17 cellular contexts compared by ENCODE assay signal in the genomic region with DNA sequence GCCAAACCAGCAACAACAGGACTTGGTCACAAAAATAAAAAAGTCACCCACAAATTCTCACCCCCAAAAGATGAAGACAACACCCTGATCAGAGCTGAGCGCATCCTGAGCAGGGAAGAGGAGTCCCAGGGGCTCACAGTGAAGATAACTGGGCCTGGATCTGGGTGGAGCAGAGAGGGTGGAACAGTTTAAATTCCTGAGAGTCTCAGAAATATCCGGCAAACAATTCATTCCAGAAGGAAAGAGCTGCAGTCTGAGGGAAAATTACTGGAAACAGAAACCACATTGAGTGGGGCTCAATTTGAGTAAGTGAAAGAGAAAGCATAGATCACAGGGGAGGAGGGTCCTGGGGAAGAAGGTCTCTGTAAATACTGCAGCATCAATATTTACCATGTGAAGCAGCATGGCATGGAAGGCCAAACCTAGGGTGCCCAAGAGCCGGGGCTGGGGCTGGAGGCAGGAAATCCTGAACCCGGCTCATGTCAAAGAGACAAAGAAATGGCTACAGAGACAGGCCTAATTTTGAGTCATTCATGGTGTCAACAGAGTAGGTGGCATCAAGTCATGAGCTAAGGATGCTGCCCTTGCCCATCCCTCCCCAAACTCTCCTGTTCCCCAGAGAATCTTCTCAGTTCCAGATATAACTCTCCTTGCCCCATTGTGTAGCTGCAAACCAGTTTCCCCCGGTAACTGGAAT.
A peak's percentile ranks its signal among the peaks of the same experiment; 100 is the strongest.
DNase-seq lines count a peak whose midpoint lies in the region; ATAC-seq and TF ChIP-seq lines count a peak whose summit lies in the region.
"Had no signal": no experiment of that assay in that cellular context is flagged by ENCODE, and none has a peak within 500 bp of the region (broad histone marks: within the 10 kb centered on the region; RNA-seq: fewer than 3 reads in every experiment).

No MANE protein-coding gene starts in this region.

- peaks cover 4% of the 10 kb centered on the region in 2 donors for H3K9me3 ChIP-seq in stomach smooth muscle (ENCODE audit: control insufficient read depth in 2 of 2, low read length in 2 of 2)
- no peaks in the 10 kb centered on the region for H3K9me3 ChIP-seq in Peyer's patch
- H3K9me3 ChIP-seq: HAP-1, psoas muscle had no signal

- TF ChIP-seq POLR2A in Peyer's patch (IDR thresholded peaks at IDR 0.05), result no peak

- H3K27ac ChIP-seq in stomach smooth muscle (ENCODE audit: low read length) (peak overlapping the region; percentile 6), Peyer's patch (no peak overlapping the region), caudate nucleus (ENCODE audit: low read depth, low read length) (no peak overlapping the region)
- H3K27ac ChIP-seq: brain microvascular endothelial cell, psoas muscle had no signal

- TF ChIP-seq CTCF in cardiac fibroblast (IDR thresholded peaks at IDR 0.05; ENCODE audit: low read depth, low read length) (no peak), Peyer's patch (IDR thresholded peaks at IDR 0.05) (no peak)

- no peak overlapping the region for H3K4me3 ChIP-seq in cardiac fibroblast (replicated peaks in 1 of 2; ENCODE audit: low read depth in 2 of 2, low read length in 2 of 2)
- H3K4me3 ChIP-seq in stomach smooth muscle (ENCODE audit: low read length in 2 of 2), result no peak overlapping the region
- H3K4me3 ChIP-seq in Peyer's patch, result no peak overlapping the region
- H3K4me3 ChIP-seq: HAP-1, psoas muscle, stomach had no signal

- DNase-seq in GM04503 (ENCODE audit: low read depth), result peak; percentile 42
- DNase-seq in cardiac fibroblast (ENCODE audit: low read depth in 2 of 2), result peak; percentile 20 to 58
- peak; percentile 51 for DNase-seq in hepatic stellate cell (ENCODE audit: low spot score)
- no peak for DNase-seq in Peyer's patch
- no peak for DNase-seq in caudate nucleus (lab: John Stamatoyannopoulos, UW)
- DNase-seq: activated CD4-positive, alpha-beta T cell treated with anti-CD3 and anti-CD28 coated beads, Interleukin-2, amount 10 ng/mL, durations not matched to agents 24 days and 14 days; activated naive CD4-positive, alpha-beta T cell treated with anti-CD3 and anti-CD28 coated beads for 36 hours; brain microvascular endothelial cell; Calu3; naive thymus-derived CD4-positive, alpha-beta T cell; NCI-H446; psoas muscle; stomach had no signal

- H3K36me3 ChIP-seq in stomach smooth muscle (ENCODE audit: control insufficient read depth in 2 of 2, insufficient read depth in 2 of 2, low read length in 2 of 2) (no peaks in the 10 kb centered on the region), Peyer's patch (no peaks in the 10 kb centered on the region)
- H3K36me3 ChIP-seq: brain microvascular endothelial cell, HAP-1, stomach had no signal

- H3K27me3 ChIP-seq in stomach smooth muscle (ENCODE audit: control insufficient read depth in 1 of 2, insufficient read depth in 2 of 2, low read length in 2 of 2), result no peaks in the 10 kb centered on the region
- no peaks in the 10 kb centered on the region for H3K27me3 ChIP-seq in Peyer's patch
- H3K27me3 ChIP-seq: stomach had no signal

- H3K9ac ChIP-seq in stomach smooth muscle (ENCODE audit: low read length in 2 of 2), result no peak overlapping the region

- no peaks in the 10 kb centered on the region for H3K4me1 ChIP-seq in stomach smooth muscle (ENCODE audit: control insufficient read depth, insufficient read depth, low read length)
- no peaks in the 10 kb centered on the region for H3K4me1 ChIP-seq in Peyer's patch
- H3K4me1 ChIP-seq: HAP-1, psoas muscle had no signal

- ATAC-seq in HG03175 (IDR thresholded peaks at IDR 0.05; ENCODE audit: unreplicated experiment) (no peak), GM19452 (IDR thresholded peaks at IDR 0.05; ENCODE audit: unreplicated experiment) (no peak)
- ATAC-seq: naive thymus-derived CD4-positive, alpha-beta T cell; psoas muscle had no signal

Comparison
In these comparisons a context has a peak if more than half of its experiments do, and no peak if none do; other contexts are left out.
1. DNase-seq: peak in GM04503 (single experiment), cardiac fibroblast (2 of 2) and hepatic stellate cell (single experiment); none in Peyer's patch (0 of 3) and caudate nucleus (0 of 61).